22 cellular contexts compared by ENCODE assay signal in genomic region chr6:149150301-149150700, GRCh38.
DNase-seq lines count a peak whose midpoint lies in the region; ATAC-seq lines count a peak whose summit lies in the region.
"Had no signal": no experiment of that assay in that cellular context is flagged by ENCODE, and none has a peak within 500 bp of the region (broad histone marks: within the 10 kb centered on the region; RNA-seq: fewer than 3 reads in every experiment).

No MANE protein-coding gene starts in this region.

- CTCF ChIA-PET in activated CD4-positive, alpha-beta T cell treated with anti-CD3 and anti-CD28 coated beads, Interleukin-2, amount 10 ng/mL, durations not matched to agents 7 days and 5 days (lab: Charles Lee) = interaction anchor here (0.6 to 1.3 kb wide), 8 partner anchors 11 to 373 kb away, joined by 3 to 4 read pairs (median 3); no protein-coding TSS in a partner anchor
- CTCF ChIA-PET in CD4-positive, alpha-beta memory T cell (lab: Charles Lee; ENCODE audit: partially characterized antibody) = interaction anchor here (1.3 kb wide), 1 partner anchor 22 kb away, joined by 3 read pairs; no protein-coding TSS in a partner anchor
- CTCF ChIA-PET in activated CD4-positive, alpha-beta memory T cell treated with anti-CD3 and anti-CD28 coated beads for 36 hours (lab: Charles Lee) = interaction anchor here (1.1 to 2.2 kb wide), 7 partner anchors 18 to 185 kb away, joined by 3 to 8 read pairs (median 4); no protein-coding TSS in a partner anchor

- POLR2A ChIA-PET in activated CD4-positive, alpha-beta T cell treated with anti-CD3 and anti-CD28 coated beads, Interleukin-2, amount 10 ng/mL, durations not matched to agents 7 days and 5 days (lab: Charles Lee) = interaction anchor here (0.7 kb wide), 1 partner anchor 10 kb away, joined by 4 read pairs; no protein-coding TSS in a partner anchor
- POLR2A ChIA-PET in CD4-positive, alpha-beta memory T cell (lab: Charles Lee; ENCODE audit: partially characterized antibody) = interaction anchor here (1.1 to 1.8 kb wide), 5 partner anchors 10 to 55 kb away, joined by 3 to 6 read pairs (median 5); no protein-coding TSS in a partner anchor
- POLR2A ChIA-PET in activated CD4-positive, alpha-beta memory T cell treated with anti-CD3 and anti-CD28 coated beads for 36 hours (lab: Charles Lee) = interaction anchor here (1.0 to 2.0 kb wide), 8 partner anchors 10 to 167 kb away, joined by 4 to 16 read pairs (median 5); partner anchors contain the start of gene TAB2

- H3K36me3 Mint-ChIP-seq in activated CD4-positive, alpha-beta T cell treated with anti-CD3 and anti-CD28 coated beads, Interleukin-2, amount 10 ng/mL, durations not matched to agents 7 days and 5 days (ENCODE audit: low read depth) = peaks cover 60% of the 10 kb centered on the region
- H3K36me3 Mint-ChIP-seq in CD4-positive, alpha-beta memory T cell = peaks cover 37 to 42% of the 10 kb centered on the region in 2 donors
- H3K36me3 Mint-ChIP-seq in activated CD4-positive, alpha-beta memory T cell treated with anti-CD3 and anti-CD28 coated beads for 36 hours = peaks cover 36% of the 10 kb centered on the region
- H3K36me3 Mint-ChIP-seq in activated naive CD8-positive, alpha-beta T cell treated with anti-CD3 and anti-CD28 coated beads, Interleukin-2, amount 50 U/mL, for 24 hours (ENCODE audit: low read depth) = peaks cover 17% of the 10 kb centered on the region

- no peak for DNase-seq in activated CD4-positive, alpha-beta T cell treated with anti-CD3 and anti-CD28 coated beads, Interleukin-2, amount 10 ng/mL, durations not matched to agents 7 days and 5 days
- no peak for DNase-seq in activated CD4-positive, alpha-beta T cell treated with anti-CD3 and anti-CD28 coated beads for 48 hours
- no peak for DNase-seq in CD4-positive, alpha-beta memory T cell
- DNase-seq in activated CD4-positive, alpha-beta memory T cell treated with anti-CD3 and anti-CD28 coated beads for 36 hours = no peak
- no peak for DNase-seq in activated naive CD8-positive, alpha-beta T cell treated with anti-CD3 and anti-CD28 coated beads, Interleukin-2, amount 50 U/mL, for 24 hours
- no peak for DNase-seq in activated gamma-delta T cell (lab: John Stamatoyannopoulos, UW)
- no peak for DNase-seq in stimulated activated CD4-positive, alpha-beta T cell treated with anti-CD3 and anti-CD28 coated beads, Interleukin-4, amount 100 ng/mL, for 24 hours
- DNase-seq: BE2C, Caco-2, DMS 273 treated with DMSO at 0.1 percent for 48 hours, DMS79 treated with DMSO at 0.1 percent for 48 hours, NCI-H1694, NCI-H2081, NCI-H2171, NCI-H345, NCI-H524, NCI-H774 had no signal

- ATAC-seq in activated naive CD8-positive, alpha-beta T cell treated with anti-CD3 and anti-CD28 coated beads, Interleukin-2, amount 50 U/mL, for 24 hours = no peak
- ATAC-seq in HG03108 (IDR thresholded peaks at IDR 0.05; ENCODE audit: unreplicated experiment) = no peak
- ATAC-seq: A549, Panc1 had no signal

- no peaks in the 10 kb centered on the region for H3K27me3 Mint-ChIP-seq in activated CD4-positive, alpha-beta T cell treated with anti-CD3 and anti-CD28 coated beads, Interleukin-2, amount 10 ng/mL, durations not matched to agents 7 days and 5 days
- H3K27me3 Mint-ChIP-seq in CD4-positive, alpha-beta memory T cell = no peaks in the 10 kb centered on the region
- no peaks in the 10 kb centered on the region for H3K27me3 Mint-ChIP-seq in activated CD4-positive, alpha-beta memory T cell treated with anti-CD3 and anti-CD28 coated beads for 36 hours
- H3K27me3 Mint-ChIP-seq in activated naive CD8-positive, alpha-beta T cell treated with anti-CD3 and anti-CD28 coated beads, Interleukin-2, amount 50 U/mL, for 24 hours = no peaks in the 10 kb centered on the region
- H3K27me3 Mint-ChIP-seq: IgD-negative memory B cell had no signal

- H3K4me1 Mint-ChIP-seq in activated CD4-positive, alpha-beta T cell treated with anti-CD3 and anti-CD28 coated beads, Interleukin-2, amount 10 ng/mL, durations not matched to agents 7 days and 5 days = peaks cover 91% of the 10 kb centered on the region
- peaks cover 68 to 97% (median 83%) of the 10 kb centered on the region in 4 donors for H3K4me1 Mint-ChIP-seq in CD4-positive, alpha-beta memory T cell
- peaks cover 94% of the 10 kb centered on the region for H3K4me1 Mint-ChIP-seq in activated CD4-positive, alpha-beta memory T cell treated with anti-CD3 and anti-CD28 coated beads for 36 hours (ENCODE audit: low read depth)
- H3K4me1 Mint-ChIP-seq in activated naive CD8-positive, alpha-beta T cell treated with anti-CD3 and anti-CD28 coated beads, Interleukin-2, amount 50 U/mL, for 24 hours = peaks cover 80% of the 10 kb centered on the region

- peaks cover 86% of the 10 kb centered on the region for H3K4me1 ChIP-seq in CD4-positive, alpha-beta memory T cell (ENCODE audit: insufficient read depth, low read length)
- H3K4me1 ChIP-seq: A549, BE2C, Caco-2 had no signal

- H3K27ac ChIP-seq in CD4-positive, alpha-beta memory T cell (ENCODE audit: low read depth, low read length) = no peak overlapping the region
- H3K27ac ChIP-seq: A549 had no signal

- H3K4me3 Mint-ChIP-seq in activated CD4-positive, alpha-beta T cell treated with anti-CD3 and anti-CD28 coated beads, Interleukin-2, amount 10 ng/mL, durations not matched to agents 7 days and 5 days = no peak overlapping the region
- peak overlapping the region in 3 of 8 donors; percentile 6 to 53 (median 40) for H3K4me3 Mint-ChIP-seq in CD4-positive, alpha-beta memory T cell
- H3K4me3 Mint-ChIP-seq in activated CD4-positive, alpha-beta memory T cell treated with anti-CD3 and anti-CD28 coated beads for 36 hours = peak overlapping the region; percentile 24
- no peak overlapping the region for H3K4me3 Mint-ChIP-seq in activated naive CD8-positive, alpha-beta T cell treated with anti-CD3 and anti-CD28 coated beads, Interleukin-2, amount 50 U/mL, for 24 hours
- H3K4me3 Mint-ChIP-seq: IgD-negative memory B cell had no signal

- no peaks in the 10 kb centered on the region for H3K27me3 ChIP-seq in CD4-positive, alpha-beta memory T cell (ENCODE audit: insufficient read depth, low read length)
- H3K27me3 ChIP-seq: BE2C had no signal

- no peaks in the 10 kb centered on the region for H3K9me3 ChIP-seq in CD4-positive, alpha-beta memory T cell (ENCODE audit: control insufficient read depth in 1 of 2, low read length in 2 of 2)
- H3K9me3 ChIP-seq: A549, BE2C, Caco-2 had no signal

- H3K9me3 Mint-ChIP-seq in activated CD4-positive, alpha-beta T cell treated with anti-CD3 and anti-CD28 coated beads, Interleukin-2, amount 10 ng/mL, durations not matched to agents 7 days and 5 days = peaks cover 41% of the 10 kb centered on the region
- peaks cover 0 to 18% (median 6%) of the 10 kb centered on the region in 8 donors for H3K9me3 Mint-ChIP-seq in CD4-positive, alpha-beta memory T cell
- peaks cover 7% of the 10 kb centered on the region for H3K9me3 Mint-ChIP-seq in activated CD4-positive, alpha-beta memory T cell treated with anti-CD3 and anti-CD28 coated beads for 36 hours
- peaks cover 19% of the 10 kb centered on the region for H3K9me3 Mint-ChIP-seq in activated naive CD8-positive, alpha-beta T cell treated with anti-CD3 and anti-CD28 coated beads, Interleukin-2, amount 50 U/mL, for 24 hours
- H3K9me3 Mint-ChIP-seq: IgD-negative memory B cell had no signal

- peak overlapping the region; percentile 32 for H3K27ac Mint-ChIP-seq in activated CD4-positive, alpha-beta T cell treated with anti-CD3 and anti-CD28 coated beads, Interleukin-2, amount 10 ng/mL, durations not matched to agents 7 days and 5 days
- peak overlapping the region in 5 of 7 donors; percentile 82 to 97 (median 87) for H3K27ac Mint-ChIP-seq in CD4-positive, alpha-beta memory T cell
- peak overlapping the region; percentile 70 for H3K27ac Mint-ChIP-seq in activated CD4-positive, alpha-beta memory T cell treated with anti-CD3 and anti-CD28 coated beads for 36 hours
- peak overlapping the region; percentile 18 for H3K27ac Mint-ChIP-seq in activated naive CD8-positive, alpha-beta T cell treated with anti-CD3 and anti-CD28 coated beads, Interleukin-2, amount 50 U/mL, for 24 hours

- H3K36me3 ChIP-seq in CD4-positive, alpha-beta memory T cell (ENCODE audit: insufficient read depth, low read length) = no peaks in the 10 kb centered on the region
- H3K36me3 ChIP-seq: BE2C had no signal

- intact Hi-C loops in CD4-positive, alpha-beta memory T cell (cut with micrococcal nuclease) = no loop called here
- intact Hi-C loops in activated CD4-positive, alpha-beta memory T cell treated with anti-CD3 and anti-CD28 coated beads for 36 hours (cut with micrococcal nuclease) = loop anchor here (5.0 kb wide), 1 partner anchor 272 kb away; no protein-coding TSS in a partner anchor

- no peak overlapping the region for H3K4me3 ChIP-seq in CD4-positive, alpha-beta memory T cell (ENCODE audit: low read length in 2 of 2)
- H3K4me3 ChIP-seq: A549, GM12878 had no signal

Comparison
In these comparisons a context has a peak if more than half of its experiments do, and no peak if none do; other contexts are left out.
1. H3K27ac Mint-ChIP-seq: peak in every context shown above with its lines; median percentile 87 in CD4-positive, alpha-beta memory T cell; 70 in activated CD4-positive, alpha-beta memory T cell treated with anti-CD3 and anti-CD28 coated beads for 36 hours; 32 in activated CD4-positive, alpha-beta T cell treated with anti-CD3 and anti-CD28 coated beads, Interleukin-2, amount 10 ng/mL, durations not matched to agents 7 days and 5 days; 18 in activated naive CD8-positive, alpha-beta T cell treated with anti-CD3 and anti-CD28 coated beads, Interleukin-2, amount 50 U/mL, for 24 hours.